8 cellular contexts compared by ENCODE assay signal in the genomic region with DNA sequence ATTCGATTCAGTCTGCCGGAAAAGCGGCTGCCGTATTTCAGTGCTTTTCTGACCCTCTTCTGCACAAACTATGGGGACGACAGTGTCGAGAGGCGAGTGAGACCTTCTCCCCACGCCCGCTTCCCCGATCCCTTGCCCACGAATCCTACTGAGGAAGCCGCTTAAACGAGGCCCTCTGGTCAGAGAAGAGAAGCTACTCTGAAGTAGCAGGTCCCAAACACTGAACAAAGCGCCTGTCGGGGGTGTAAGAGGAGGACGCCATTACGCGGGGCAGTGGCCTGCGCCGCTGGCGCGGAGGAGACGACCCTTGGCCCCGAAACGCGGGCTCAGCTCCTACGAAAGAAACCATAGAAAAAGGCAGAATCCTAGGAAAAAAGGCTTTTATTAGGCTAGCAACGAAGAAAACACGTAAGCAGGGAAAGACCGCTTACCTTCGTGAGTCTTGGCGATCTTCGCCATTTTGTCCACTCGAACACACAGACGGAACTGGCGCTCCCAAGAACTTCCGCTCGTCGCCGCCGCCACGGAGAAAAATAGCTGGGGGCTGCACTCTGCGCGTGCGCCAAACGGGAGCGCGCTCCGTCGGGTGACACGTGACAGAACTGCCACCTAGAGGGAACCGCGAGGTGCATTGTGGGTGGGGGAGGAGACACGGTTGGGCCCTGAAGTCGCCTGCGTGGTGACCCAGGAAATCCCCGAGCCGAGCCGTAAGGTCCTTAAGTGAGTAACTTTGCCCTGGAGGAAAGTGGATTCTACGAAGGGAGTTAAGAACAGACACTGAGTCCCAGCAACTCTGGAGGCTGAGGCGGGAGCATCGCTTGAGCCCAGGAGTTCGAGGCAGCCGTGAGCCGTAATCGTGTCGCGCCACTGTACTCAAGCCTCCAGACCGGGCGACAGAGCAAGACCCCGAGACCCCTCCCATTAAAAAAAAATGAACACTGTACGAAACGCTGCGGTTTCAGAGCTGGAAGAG. TPM values are rescaled to one million over a fixed set of nuclear protein-coding genes. Genes with fewer than 3 reads are reported as not detected.
A peak's percentile ranks its signal among the peaks of the same experiment; 100 is the strongest.
DNase-seq lines count a peak whose midpoint lies in the region; ATAC-seq and TF ChIP-seq lines count a peak whose summit lies in the region.

A gene with protein sequence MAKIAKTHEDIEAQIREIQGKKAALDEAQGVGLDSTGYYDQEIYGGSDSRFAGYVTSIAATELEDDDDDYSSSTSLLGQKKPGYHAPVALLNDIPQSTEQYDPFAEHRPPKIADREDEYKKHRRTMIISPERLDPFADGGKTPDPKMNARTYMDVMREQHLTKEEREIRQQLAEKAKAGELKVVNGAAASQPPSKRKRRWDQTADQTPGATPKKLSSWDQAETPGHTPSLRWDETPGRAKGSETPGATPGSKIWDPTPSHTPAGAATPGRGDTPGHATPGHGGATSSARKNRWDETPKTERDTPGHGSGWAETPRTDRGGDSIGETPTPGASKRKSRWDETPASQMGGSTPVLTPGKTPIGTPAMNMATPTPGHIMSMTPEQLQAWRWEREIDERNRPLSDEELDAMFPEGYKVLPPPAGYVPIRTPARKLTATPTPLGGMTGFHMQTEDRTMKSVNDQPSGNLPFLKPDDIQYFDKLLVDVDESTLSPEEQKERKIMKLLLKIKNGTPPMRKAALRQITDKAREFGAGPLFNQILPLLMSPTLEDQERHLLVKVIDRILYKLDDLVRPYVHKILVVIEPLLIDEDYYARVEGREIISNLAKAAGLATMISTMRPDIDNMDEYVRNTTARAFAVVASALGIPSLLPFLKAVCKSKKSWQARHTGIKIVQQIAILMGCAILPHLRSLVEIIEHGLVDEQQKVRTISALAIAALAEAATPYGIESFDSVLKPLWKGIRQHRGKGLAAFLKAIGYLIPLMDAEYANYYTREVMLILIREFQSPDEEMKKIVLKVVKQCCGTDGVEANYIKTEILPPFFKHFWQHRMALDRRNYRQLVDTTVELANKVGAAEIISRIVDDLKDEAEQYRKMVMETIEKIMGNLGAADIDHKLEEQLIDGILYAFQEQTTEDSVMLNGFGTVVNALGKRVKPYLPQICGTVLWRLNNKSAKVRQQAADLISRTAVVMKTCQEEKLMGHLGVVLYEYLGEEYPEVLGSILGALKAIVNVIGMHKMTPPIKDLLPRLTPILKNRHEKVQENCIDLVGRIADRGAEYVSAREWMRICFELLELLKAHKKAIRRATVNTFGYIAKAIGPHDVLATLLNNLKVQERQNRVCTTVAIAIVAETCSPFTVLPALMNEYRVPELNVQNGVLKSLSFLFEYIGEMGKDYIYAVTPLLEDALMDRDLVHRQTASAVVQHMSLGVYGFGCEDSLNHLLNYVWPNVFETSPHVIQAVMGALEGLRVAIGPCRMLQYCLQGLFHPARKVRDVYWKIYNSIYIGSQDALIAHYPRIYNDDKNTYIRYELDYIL (minus strand): TSS at position 488 of the 973 bp plus-strand sequence. CDS start 29 bp downstream, at position 459.

- peaks cover 42% of the 10 kb centered on the region for H4K20me1 ChIP-seq in SK-N-SH (ENCODE audit: insufficient read depth)

- ATAC-seq in HG02571 (IDR thresholded peaks at IDR 0.05; ENCODE audit: unreplicated experiment) = peak; percentile 93

- TF ChIP-seq EP300 in SK-N-SH (IDR thresholded peaks at IDR 0.05; ENCODE audit: borderline replicate concordance in 1 of 2, low read depth in 1 of 2, low read length in 1 of 2) = no peak

- peaks cover 51% of the 10 kb centered on the region for H3K79me2 ChIP-seq in SK-N-SH (ENCODE audit: insufficient read depth)

- POLR2A ChIA-PET in SK-N-SH (lab: Yijun Ruan, JAX) = interaction anchor here (0.7 to 2.0 kb wide), 4 partner anchors 16 to 1778 kb away, joined by 3 to 15 read pairs (median 10); a partner anchor contains a TSS

- H3F3A ChIP-seq in SK-N-SH (replicated peaks; ENCODE audit: insufficient read depth) = peaks cover 6% of the 10 kb centered on the region

- H3K4me3 ChIP-seq in SK-N-SH (ENCODE audit: low read depth in 2 of 2, low read length in 1 of 2) = peak within 1 kb of the TSS; percentile 84 to 91

- H2AFZ ChIP-seq in SK-N-SH (ENCODE audit: low read depth) = peak within 1 kb of the TSS; percentile 87

- DNase-seq in GM04504 (ENCODE audit: low read depth) (peak; percentile 95), NCI-H1048 (lab: John Stamatoyannopoulos, UW) (peak; percentile 83), SK-N-SH (peak; percentile 95), germinal center (ENCODE audit: low spot score) (peak; percentile 96), non-pigmented ciliary epithelial cell (ENCODE audit: low read depth) (peak; percentile 85), superior temporal gyrus (ENCODE audit: extremely low spot score) (peak; percentile 98)
- DNase-seq in activated naive CD4-positive, alpha-beta T cell treated with anti-CD3 and anti-CD28 coated beads, Interleukin-2, amount 50 U/mL, for 16 hours = peak; percentile 99

- WGBS in SK-N-SH (ENCODE audit: low lambda C conversion rate) = under 1% methylated on average over 62 of the region's 74 CpGs

- H3K9me2 ChIP-seq in SK-N-SH = no peaks in the 10 kb centered on the region

- peak within 1 kb of the TSS; percentile 77 for H3K4me2 ChIP-seq in SK-N-SH

- CTCF ChIA-PET in SK-N-SH (lab: Yijun Ruan, JAX) = interaction anchor here (0.7 kb wide), 1 partner anchor 1878 kb away, joined by 3 read pairs; no protein-coding TSS in a partner anchor

- H3K9me3 ChIP-seq in SK-N-SH = no peaks in the 10 kb centered on the region

- no peak for TF ChIP-seq CTCF in SK-N-SH (IDR thresholded peaks at IDR 0.05)

- no peak for TF ChIP-seq RAD21 in SK-N-SH (IDR thresholded peaks at IDR 0.05; ENCODE audit: low read length)

- peak within 1 kb of the TSS; percentile 100 for H3K9ac ChIP-seq in SK-N-SH

- H3K36me3 ChIP-seq in SK-N-SH (replicated peaks in 1 of 2; ENCODE audit: control insufficient read depth in 1 of 2, insufficient read depth in 2 of 2, low read length in 1 of 2) = no peaks in the 10 kb centered on the region

- H3K4me1 ChIP-seq in SK-N-SH (ENCODE audit: control insufficient read depth in 1 of 2, insufficient read depth in 2 of 2, low read depth in 1 of 2, low read length in 1 of 2) = peaks cover 5 to 14% of the 10 kb centered on the region in 2 experiments; a peak in 3 of 4 replicates

- peak within 1 kb of the TSS; percentile 95 for H3K27ac ChIP-seq in SK-N-SH (ENCODE audit: low read depth in 2 of 2, low read length in 1 of 2)

- H3K27me3 ChIP-seq in SK-N-SH (ENCODE audit: insufficient read depth) = no peaks in the 10 kb centered on the region

TF ChIP-seq in SK-N-SH, 30 proteins besides CTCF, POLR2A, EP300 and RAD21 (continues in another document):
- TF ChIP-seq NFIC (IDR thresholded peaks at IDR 0.05; ENCODE audit: borderline replicate concordance) (peak; percentile 5; the same call in 1 of the 2 replicates), RCOR1 (IDR thresholded peaks at IDR 0.05; ENCODE audit: low read length) (no peak), MEF2A (IDR thresholded peaks at IDR 0.05; ENCODE audit: borderline replicate concordance, low read depth) (no peak), EZH2phosphoT487 (IDR thresholded peaks at IDR 0.05; ENCODE audit: borderline replicate concordance, low read depth) (no peak), CHD2 (IDR thresholded peaks at IDR 0.05; ENCODE audit: low read length, partially characterized antibody) (peak; percentile 59), FOSL2 (IDR thresholded peaks at IDR 0.05; ENCODE audit: borderline replicate concordance, low read depth) (no peak), MXI1 (IDR thresholded peaks at IDR 0.05; ENCODE audit: low read depth, low read length) (peak; percentile 81), RFX5 (IDR thresholded peaks at IDR 0.05; ENCODE audit: low read length) (no peak), TAF1 (IDR thresholded peaks at IDR 0.05; ENCODE audit: borderline replicate concordance, low read depth, low read length) (peak; percentile 94), RXRA (IDR thresholded peaks at IDR 0.05; ENCODE audit: borderline replicate concordance, low read depth) (no peak), GABPA (IDR thresholded peaks at IDR 0.05; ENCODE audit: low read depth) (peak; percentile 81), GATA2 (CRISPR knock-in tag; IDR thresholded peaks at IDR 0.05) (no peak), YY1 (IDR thresholded peaks at IDR 0.05; ENCODE audit: low read depth) (peak; percentile 95), JUND (IDR thresholded peaks at IDR 0.05) (no peak)
- TF ChIP-seq, protein P1, sequence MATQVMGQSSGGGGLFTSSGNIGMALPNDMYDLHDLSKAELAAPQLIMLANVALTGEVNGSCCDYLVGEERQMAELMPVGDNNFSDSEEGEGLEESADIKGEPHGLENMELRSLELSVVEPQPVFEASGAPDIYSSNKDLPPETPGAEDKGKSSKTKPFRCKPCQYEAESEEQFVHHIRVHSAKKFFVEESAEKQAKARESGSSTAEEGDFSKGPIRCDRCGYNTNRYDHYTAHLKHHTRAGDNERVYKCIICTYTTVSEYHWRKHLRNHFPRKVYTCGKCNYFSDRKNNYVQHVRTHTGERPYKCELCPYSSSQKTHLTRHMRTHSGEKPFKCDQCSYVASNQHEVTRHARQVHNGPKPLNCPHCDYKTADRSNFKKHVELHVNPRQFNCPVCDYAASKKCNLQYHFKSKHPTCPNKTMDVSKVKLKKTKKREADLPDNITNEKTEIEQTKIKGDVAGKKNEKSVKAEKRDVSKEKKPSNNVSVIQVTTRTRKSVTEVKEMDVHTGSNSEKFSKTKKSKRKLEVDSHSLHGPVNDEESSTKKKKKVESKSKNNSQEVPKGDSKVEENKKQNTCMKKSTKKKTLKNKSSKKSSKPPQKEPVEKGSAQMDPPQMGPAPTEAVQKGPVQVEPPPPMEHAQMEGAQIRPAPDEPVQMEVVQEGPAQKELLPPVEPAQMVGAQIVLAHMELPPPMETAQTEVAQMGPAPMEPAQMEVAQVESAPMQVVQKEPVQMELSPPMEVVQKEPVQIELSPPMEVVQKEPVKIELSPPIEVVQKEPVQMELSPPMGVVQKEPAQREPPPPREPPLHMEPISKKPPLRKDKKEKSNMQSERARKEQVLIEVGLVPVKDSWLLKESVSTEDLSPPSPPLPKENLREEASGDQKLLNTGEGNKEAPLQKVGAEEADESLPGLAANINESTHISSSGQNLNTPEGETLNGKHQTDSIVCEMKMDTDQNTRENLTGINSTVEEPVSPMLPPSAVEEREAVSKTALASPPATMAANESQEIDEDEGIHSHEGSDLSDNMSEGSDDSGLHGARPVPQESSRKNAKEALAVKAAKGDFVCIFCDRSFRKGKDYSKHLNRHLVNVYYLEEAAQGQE (IDR thresholded peaks at IDR 0.05; ENCODE audit: low read depth, low read length) = peak; percentile 7; the same call in 1 of the 2 replicates
- TF ChIP-seq, protein P2, sequence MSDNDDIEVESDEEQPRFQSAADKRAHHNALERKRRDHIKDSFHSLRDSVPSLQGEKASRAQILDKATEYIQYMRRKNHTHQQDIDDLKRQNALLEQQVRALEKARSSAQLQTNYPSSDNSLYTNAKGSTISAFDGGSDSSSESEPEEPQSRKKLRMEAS (IDR thresholded peaks at IDR 0.05; ENCODE audit: low read depth) = peak; percentile 92

RNA-seq across cellular contexts. Expression of the gene that starts here (rescaled TPM):
- 162 and 276 TPM in 2 replicates for polyA plus RNA-seq in SK-N-SH (2012; rRNA removed)
- 126 and 144 TPM in 2 replicates for polyA plus RNA-seq in SK-N-SH (2012; cell fraction: cytosol; rRNA removed)
- polyA plus RNA-seq in SK-N-SH (2012; cell fraction: nucleus; rRNA removed) = 576 and 1,267 TPM in 2 replicates

Comparison
In these comparisons a context has a peak if more than half of its experiments do, and no peak if none do; other contexts are left out.
1. Peak in every context shown above with its lines: DNase-seq, ATAC-seq, H3K4me3 ChIP-seq and H3K27ac ChIP-seq.